Comparison of ENCODE assay signal across 8 cellular contexts in genomic region chr6:72620866-72621242, GRCh38. TPM values are rescaled to one million over a fixed set of nuclear protein-coding genes. Genes with fewer than 3 reads are reported as not detected.
DNase-seq lines count a peak whose midpoint lies in the region; ATAC-seq and TF ChIP-seq lines count a peak whose summit lies in the region.

No MANE protein-coding gene starts in this region.

- TF ChIP-seq CTCF in GM10248 (IDR thresholded peaks at IDR 0.05; ENCODE audit: control extremely low read depth, extremely low read depth, low read depth, missing control alignments) (no peak), left ventricle myocardium inferior (IDR thresholded peaks at IDR 0.05; ENCODE audit: borderline replicate concordance) (no peak), PC-3 (conservative IDR thresholded peaks at IDR 0.05; ENCODE audit: low read depth, low read length) (no peak)

- DNase-seq in GM10248 (ENCODE audit: extremely low spot score), result peak; percentile 18
- DNase-seq in activated CD8-positive, alpha-beta memory T cell treated with anti-CD3 and anti-CD28 coated beads, Interleukin-2, amount 10 ng/mL, durations not matched to agents 7 days and 5 days, result no peak
- no peak for DNase-seq in left ventricle myocardium inferior
- DNase-seq in stimulated activated CD4-positive, alpha-beta T cell treated with anti-CD3 and anti-CD28 coated beads, Interleukin-15, amount 100 ng/mL, for 24 hours, result peak; percentile 39
- DNase-seq in activated CD4-positive, CD25-positive, alpha-beta regulatory T cell treated with anti-CD3 and anti-CD28 coated beads, Interleukin-2, amount 50 U/mL, for 72 hours, result no peak
- no peak for DNase-seq in PC-3
- no peak for DNase-seq in HEK293T (ENCODE audit: extremely low spot score)

- POLR2A ChIA-PET in GM10248 (lab: Yijun Ruan, JAX), result no interaction called here
- POLR2A ChIA-PET in PC-3 (lab: Charles Lee; ENCODE audit: unreplicated experiment), result no interaction called here
- POLR2A ChIA-PET in HEK293T (lab: Yijun Ruan, JAX), result no interaction called here

- no peaks in the 10 kb centered on the region for H3F3A ChIP-seq in PC-3 (ENCODE audit: low read length, unreplicated experiment)

- H3K27me3 Mint-ChIP-seq in activated CD8-positive, alpha-beta memory T cell treated with anti-CD3 and anti-CD28 coated beads, Interleukin-2, amount 10 ng/mL, durations not matched to agents 7 days and 5 days, result peaks cover 29% of the 10 kb centered on the region

- H3K4me3 Mint-ChIP-seq in activated CD8-positive, alpha-beta memory T cell treated with anti-CD3 and anti-CD28 coated beads, Interleukin-2, amount 10 ng/mL, durations not matched to agents 7 days and 5 days, result peak overlapping the region; percentile 82

- H4K20me1 ChIP-seq in PC-3 (ENCODE audit: low read length), result no peaks in the 10 kb centered on the region

- H3K4me1 ChIP-seq in left ventricle myocardium inferior, result peaks cover 38% of the 10 kb centered on the region
- no peaks in the 10 kb centered on the region; the same call in 1 of the 2 replicates for H3K4me1 ChIP-seq in PC-3 (ENCODE audit: insufficient read depth, low read length)

- H3K27ac Mint-ChIP-seq in activated CD8-positive, alpha-beta memory T cell treated with anti-CD3 and anti-CD28 coated beads, Interleukin-2, amount 10 ng/mL, durations not matched to agents 7 days and 5 days, result peak overlapping the region; percentile 84

- H3K4me1 Mint-ChIP-seq in activated CD8-positive, alpha-beta memory T cell treated with anti-CD3 and anti-CD28 coated beads, Interleukin-2, amount 10 ng/mL, durations not matched to agents 7 days and 5 days, result peaks cover 50% of the 10 kb centered on the region

- H3K79me2 ChIP-seq in PC-3 (ENCODE audit: low read length), result no peaks in the 10 kb centered on the region

- no TSS peak for BruUV-seq in PC-3 (replicated peaks; lab: Mats Ljungman, UMichigan)

- H3K27me3 ChIP-seq in left ventricle myocardium inferior (ENCODE audit: low read depth) (peaks cover 99% of the 10 kb centered on the region), PC-3 (ENCODE audit: low read length) (no peaks in the 10 kb centered on the region)

- no peaks in the 10 kb centered on the region for H3K9me2 ChIP-seq in PC-3 (replicated peaks; ENCODE audit: low read length)

- H2AFZ ChIP-seq in PC-3 (ENCODE audit: low read length), result no peak overlapping the region

- H3K4me2 ChIP-seq in PC-3 (ENCODE audit: low read length), result no peak overlapping the region

- H3K9me3 Mint-ChIP-seq in activated CD8-positive, alpha-beta memory T cell treated with anti-CD3 and anti-CD28 coated beads, Interleukin-2, amount 10 ng/mL, durations not matched to agents 7 days and 5 days (ENCODE audit: low read depth), result no peaks in the 10 kb centered on the region

- H3K9me3 ChIP-seq in left ventricle myocardium inferior (replicated peaks), result no peaks in the 10 kb centered on the region
- no peaks in the 10 kb centered on the region for H3K9me3 ChIP-seq in PC-3 (ENCODE audit: low read length)

- CTCF ChIA-PET in GM10248 (lab: Yijun Ruan, JAX), result interaction anchor here (0.7 to 10.4 kb wide), 12 partner anchors 7 to 510 kb away, joined by 3 to 300 read pairs (median 6); no protein-coding TSS in a partner anchor
- CTCF ChIA-PET in activated CD8-positive, alpha-beta memory T cell treated with anti-CD3 and anti-CD28 coated beads, Interleukin-2, amount 10 ng/mL, durations not matched to agents 7 days and 5 days (lab: Charles Lee), result interaction anchor here (1.6 to 5.9 kb wide), 3 partner anchors 209 to 509 kb away, joined by 3 to 64 read pairs (median 8); no protein-coding TSS in a partner anchor
- CTCF ChIA-PET in PC-3 (lab: Charles Lee), result no interaction called here
- CTCF ChIA-PET in HEK293T (lab: Yijun Ruan, JAX), result interaction anchor here (0.9 kb wide), 1 partner anchor 8 kb away, joined by 4 read pairs; no protein-coding TSS in a partner anchor

- ATAC-seq in activated CD8-positive, alpha-beta memory T cell treated with anti-CD3 and anti-CD28 coated beads, Interleukin-2, amount 10 ng/mL, durations not matched to agents 7 days and 5 days, result no peak
- no peak for ATAC-seq in PC-3
- no peak for ATAC-seq in HG03159 (IDR thresholded peaks at IDR 0.05; ENCODE audit: unreplicated experiment)

- H3K4me3 ChIP-seq in left ventricle myocardium inferior (peak overlapping the region; percentile 63), PC-3 (ENCODE audit: low read length) (no peak overlapping the region)

- intact Hi-C loops in left ventricle myocardium inferior (cut with micrococcal nuclease) (no loop called here), PC-3 (cut with micrococcal nuclease) (no loop called here)

- H3K9ac ChIP-seq in PC-3 (ENCODE audit: low read length), result no peak overlapping the region

- H3K36me3 ChIP-seq in left ventricle myocardium inferior (no peaks in the 10 kb centered on the region), PC-3 (ENCODE audit: low read depth, low read length) (no peaks in the 10 kb centered on the region)

- peaks cover 3% of the 10 kb centered on the region for H3K36me3 Mint-ChIP-seq in activated CD8-positive, alpha-beta memory T cell treated with anti-CD3 and anti-CD28 coated beads, Interleukin-2, amount 10 ng/mL, durations not matched to agents 7 days and 5 days

- H3K27ac ChIP-seq in left ventricle myocardium inferior (replicated peaks) (no peak overlapping the region), PC-3 (ENCODE audit: low read length) (no peak overlapping the region)

TF ChIP-seq in HEK293T, 16 proteins besides CTCF, POLR2A, EP300 and RAD21:
- TF ChIP-seq ARNT (IDR thresholded peaks at IDR 0.05) (no peak), FOXM1 (IDR thresholded peaks at IDR 0.05; ENCODE audit: borderline replicate concordance) (no peak), SP1 (IDR thresholded peaks at IDR 0.05) (no peak), ELF4 (IDR thresholded peaks at IDR 0.05) (no peak), FOXA1 (IDR thresholded peaks at IDR 0.05) (no peak), HDGF (IDR thresholded peaks at IDR 0.05; ENCODE audit: borderline replicate concordance) (no peak), FOXK2 (IDR thresholded peaks at IDR 0.05) (no peak), L3MBTL2 (conservative IDR thresholded peaks at IDR 0.05) (no peak)

RNA-seq across cellular contexts. Expression of gene KCNQ5, which starts 1.0 kb away (rescaled TPM):
- total RNA-seq in activated CD8-positive, alpha-beta memory T cell treated with anti-CD3 and anti-CD28 coated beads, Interleukin-2, amount 10 ng/mL, durations not matched to agents 7 days and 5 days, result 1 to 10 TPM; 7.2 to 7.8 TPM
- total RNA-seq in left ventricle myocardium inferior (0.11 TPM), PC-3 (2014; rRNA removed) (0.17 TPM in 1 of 2 replicates, not detected in the other)

Comparison
In these comparisons a context has a peak if more than half of its experiments do, and no peak if none do; other contexts are left out.
1. DNase-seq: peak in GM10248 (single experiment) and stimulated activated CD4-positive, alpha-beta T cell treated with anti-CD3 and anti-CD28 coated beads, Interleukin-15, amount 100 ng/mL, for 24 hours (single experiment); none in activated CD8-positive, alpha-beta memory T cell treated with anti-CD3 and anti-CD28 coated beads, Interleukin-2, amount 10 ng/mL, durations not matched to agents 7 days and 5 days (single experiment), left ventricle myocardium inferior (single experiment), activated CD4-positive, CD25-positive, alpha-beta regulatory T cell treated with anti-CD3 and anti-CD28 coated beads, Interleukin-2, amount 50 U/mL, for 72 hours (single experiment), PC-3 (single experiment) and HEK293T (single experiment).